31 cellular contexts compared by ENCODE assay signal in the genomic region with DNA sequence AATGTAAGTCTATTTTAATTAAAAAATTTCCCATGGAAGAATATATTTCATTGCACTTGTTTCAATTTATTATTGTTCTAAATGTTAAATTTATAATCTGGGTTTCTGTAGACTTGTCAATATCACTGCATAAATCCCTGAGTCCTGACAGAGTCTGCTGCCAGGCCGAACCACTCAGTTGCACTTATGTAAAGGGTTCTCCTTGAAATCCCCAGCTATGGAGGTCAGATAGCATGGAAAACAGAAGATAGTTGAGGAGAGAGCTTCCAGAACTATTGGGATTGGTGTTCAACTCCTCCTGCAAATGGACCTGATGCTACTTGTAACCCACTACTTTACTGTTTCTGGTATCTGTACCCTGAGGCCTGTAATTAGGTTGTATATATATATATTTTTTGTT.
"Had no signal": no experiment of that assay in that cellular context is flagged by ENCODE, and none has a peak within 500 bp of the region (broad histone marks: within the 10 kb centered on the region; RNA-seq: fewer than 3 reads in every experiment).

No MANE protein-coding gene starts in this region.

- H3K27ac ChIP-seq: adrenal gland, body of pancreas, KMS-11, PC-9, RWPE1, SJCRH30, SK-N-MC, WERI-Rb-1 had no signal

- ATAC-seq: activated CD8-positive, alpha-beta T cell treated with anti-CD3 and anti-CD28 coated beads for 36 hours; activated naive CD4-positive, alpha-beta T cell treated with anti-CD3 and anti-CD28 coated beads, Interleukin-2, amount 50 U/mL, for 72 hours; activated T-cell treated with anti-CD3 and anti-CD28 coated beads, Interleukin-2, amount 50 U/mL, for 4 hours; body of pancreas had no signal

- H3K27me3 ChIP-seq: adrenal gland, body of pancreas, SJCRH30 had no signal

- H3K9me3 ChIP-seq: adrenal gland, body of pancreas, SJCRH30 had no signal

- DNase-seq: activated CD4-positive, alpha-beta T cell treated with anti-CD3 and anti-CD28 coated beads for 1 hour; activated CD4-positive, alpha-beta T cell treated with anti-CD3 and anti-CD28 coated beads for 48 hours; activated CD4-positive, alpha-beta T cell treated with anti-CD3 and anti-CD28 coated beads, Interleukin-2, amount 50 U/mL, for 4 hours; activated CD4-positive, CD25-positive, alpha-beta regulatory T cell; activated CD8-positive, alpha-beta T cell treated with anti-CD3 and anti-CD28 coated beads for 36 hours; activated gamma-delta T cell treated with Interleukin-2 at 50 U/mL for 16 hours; activated naive CD4-positive, alpha-beta T cell treated with anti-CD3 and anti-CD28 coated beads for 36 hours; activated T-cell treated with anti-CD3 and anti-CD28 coated beads for 4 hours; activated T-cell treated with anti-CD3 and anti-CD28 coated beads, Interleukin-2, amount 50 U/mL, for 4 hours; body of pancreas; NCI-H1092 treated with DMSO at 0.1 percent for 48 hours; NCI-H1417; NCI-H146; NCI-H187; NCI-H2029 treated with DMSO at 0.1 percent for 48 hours; NCI-H2107; NCI-H2171; NCI-H510A; NCI-H526; NCI-H748 treated with DMSO at 0.1 percent for 48 hours; NK-92 treated with Interleukin-12 subunit alpha and Interleukin-12 subunit beta, amount 100 ng/mL, for 24 hours; PC-9; SHP77; SJCRH30; T1000; WERI-Rb-1 had no signal

- H3K4me3 ChIP-seq: adrenal gland, body of pancreas, PC-9, SJCRH30, SK-N-MC had no signal

- H3K4me1 ChIP-seq: adrenal gland, SJCRH30 had no signal

- H3K36me3 ChIP-seq: SJCRH30 had no signal
